In the genomic region with DNA sequence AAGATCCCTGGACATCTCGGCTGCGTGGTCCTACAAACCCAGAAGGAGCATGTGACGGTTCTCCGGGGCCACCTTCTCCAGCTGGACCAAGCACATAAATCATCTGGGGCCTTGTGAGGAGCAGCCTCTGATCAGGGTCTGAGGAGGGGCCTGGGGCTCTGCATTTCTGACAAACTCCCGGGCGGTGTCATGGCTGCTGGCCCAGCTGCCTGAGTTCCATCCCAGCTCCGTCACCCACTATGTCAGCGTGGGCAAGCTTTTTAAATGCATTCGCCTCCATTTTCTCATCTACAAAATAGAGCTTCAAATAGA, we compare ENCODE assay signal across 24 cellular contexts.
A peak's percentile ranks its signal among the peaks of the same experiment; 100 is the strongest.
DNase-seq lines count a peak whose midpoint lies in the region; ATAC-seq and TF ChIP-seq lines count a peak whose summit lies in the region.
"Had no signal": no experiment of that assay in that cellular context is flagged by ENCODE, and none has a peak within 500 bp of the region (broad histone marks: within the 10 kb centered on the region; RNA-seq: fewer than 3 reads in every experiment).

No MANE protein-coding gene starts in this region.

- DNase-seq in Right ventricle myocardium superior, result peak; percentile 9
- no peak for DNase-seq in left ventricle myocardium superior
- peak; percentile 34 for DNase-seq in ecto neural progenitor cell (ENCODE audit: low spot score)
- peak; percentile 67 for DNase-seq in osteoblast (ENCODE audit: insufficient read length, low spot score, missing footprints)
- DNase-seq in tibial artery, result peak; percentile 12 to 42
- DNase-seq in NCI-H69 (lab: John Stamatoyannopoulos, UW), result no peak
- no peak for DNase-seq in activated CD4-positive, alpha-beta T cell treated with anti-CD3 and anti-CD28 coated beads, Interleukin-2, amount 10 ng/mL, durations not matched to agents 7 days and 5 days
- DNase-seq: ACHN; brain microvascular endothelial cell; Calu3; GM23248; MV-4-11; NCI-H1694 treated with DMSO at 0.1 percent for 48 hours; NCI-H2171 treated with DMSO at 0.1 percent for 48 hours; SIG-M5; stimulated activated CD4-positive, alpha-beta T cell treated with anti-CD3 and anti-CD28 coated beads, Interleukin-15, amount 100 ng/mL, for 24 hours; substantia nigra had no signal

- H2AFZ ChIP-seq in osteoblast (ENCODE audit: low read length), result no peak overlapping the region

- H3K36me3 ChIP-seq in osteoblast (ENCODE audit: insufficient read depth, low read length) (no peaks in the 10 kb centered on the region), tibial artery (no peaks in the 10 kb centered on the region)
- H3K36me3 ChIP-seq: BLaER1 treated with 17β-estradiol and CSF1 and Interleukin-3, amounts not matched to agents 10 nM and 100 nM; brain microvascular endothelial cell; left lung had no signal

- POLR2A ChIA-PET in activated CD4-positive, alpha-beta T cell treated with anti-CD3 and anti-CD28 coated beads, Interleukin-2, amount 10 ng/mL, durations not matched to agents 7 days and 5 days (lab: Charles Lee), result no interaction called here

- H3K27ac ChIP-seq in osteoblast (ENCODE audit: low read depth, low read length), result no peak overlapping the region
- peak overlapping the region; percentile 52 to 70 for H3K27ac ChIP-seq in tibial artery
- H3K27ac ChIP-seq: brain microvascular endothelial cell, GM23248, left lung had no signal

- H3K36me3 Mint-ChIP-seq in activated CD4-positive, alpha-beta T cell treated with anti-CD3 and anti-CD28 coated beads, Interleukin-2, amount 10 ng/mL, durations not matched to agents 7 days and 5 days (ENCODE audit: low read depth), result no peaks in the 10 kb centered on the region

- CTCF ChIA-PET in activated CD4-positive, alpha-beta T cell treated with anti-CD3 and anti-CD28 coated beads, Interleukin-2, amount 10 ng/mL, durations not matched to agents 7 days and 5 days (lab: Charles Lee), result interaction anchor here (0.5 to 1.1 kb wide), 3 partner anchors 12 to 366 kb away, joined by 4 to 7 read pairs (median 5); no protein-coding TSS in a partner anchor

- H3K9me3 ChIP-seq in osteoblast (ENCODE audit: low read depth, low read length), result no peaks in the 10 kb centered on the region
- no peaks in the 10 kb centered on the region for H3K9me3 ChIP-seq in tibial artery
- H3K9me3 ChIP-seq: BLaER1 treated with 17β-estradiol and CSF1 and Interleukin-3, amounts not matched to agents 10 nM and 100 nM; left lung; mucosa of descending colon had no signal

- no peaks in the 10 kb centered on the region for H3K9me3 Mint-ChIP-seq in activated CD4-positive, alpha-beta T cell treated with anti-CD3 and anti-CD28 coated beads, Interleukin-2, amount 10 ng/mL, durations not matched to agents 7 days and 5 days
- H3K9me3 Mint-ChIP-seq: activated T-helper 1 cell treated with anti-CD3 and anti-CD28 coated beads, Interleukin-12 subunit alpha, Interleukin-12 subunit beta, Interleukin-2, Interleukin-4 antibody, amounts not matched to agents 30 ng/mL and 10 ng/mL and 1 ng/mL, durations not matched to agents 14 hours and 24 hours and 36 hours; dendritic cell treated with granulocyte-macrophage colony-stimulating factor and Interleukin-4, amounts not matched to agents 40 ng/mL and 50 ng/mL, for 4 days had no signal

- peaks cover 22% of the 10 kb centered on the region for H3K4me1 ChIP-seq in osteoblast (ENCODE audit: insufficient read depth, low read length)
- peaks cover 4 to 82% (median 60%) of the 10 kb centered on the region in 4 donors for H3K4me1 ChIP-seq in tibial artery

- no peaks in the 10 kb centered on the region for H4K20me1 ChIP-seq in osteoblast (ENCODE audit: insufficient read depth, low read length)
- H4K20me1 ChIP-seq: BLaER1 treated with 17β-estradiol and CSF1 and Interleukin-3, amounts not matched to agents 10 nM and 100 nM had no signal

- no peak overlapping the region for H3K4me3 ChIP-seq in osteoblast (ENCODE audit: insufficient read depth, low read length)
- no peak overlapping the region for H3K4me3 ChIP-seq in tibial artery
- H3K4me3 ChIP-seq: BLaER1 treated with 17β-estradiol and CSF1 and Interleukin-3, amounts not matched to agents 10 nM and 100 nM; left lung; mucosa of descending colon had no signal

- no peak overlapping the region for H3K4me3 Mint-ChIP-seq in activated CD4-positive, alpha-beta T cell treated with anti-CD3 and anti-CD28 coated beads, Interleukin-2, amount 10 ng/mL, durations not matched to agents 7 days and 5 days
- H3K4me3 Mint-ChIP-seq: activated T-helper 1 cell treated with anti-CD3 and anti-CD28 coated beads, Interleukin-12 subunit alpha, Interleukin-12 subunit beta, Interleukin-2, Interleukin-4 antibody, amounts not matched to agents 30 ng/mL and 10 ng/mL and 1 ng/mL, durations not matched to agents 14 hours and 24 hours and 36 hours; dendritic cell treated with granulocyte-macrophage colony-stimulating factor and Interleukin-4, amounts not matched to agents 40 ng/mL and 50 ng/mL, for 4 days had no signal

- TF ChIP-seq CTCF in osteoblast (IDR thresholded peaks at IDR 0.05; ENCODE audit: extremely low read depth, low read depth, low read length) (no peak), tibial artery (IDR thresholded peaks at IDR 0.05) (no peak)

- H3K27me3 ChIP-seq in osteoblast (ENCODE audit: insufficient read depth, low read length) (no peaks in the 10 kb centered on the region), tibial artery (no peaks in the 10 kb centered on the region)
- H3K27me3 ChIP-seq: brain microvascular endothelial cell had no signal

- no peak overlapping the region for H3K4me2 ChIP-seq in osteoblast (ENCODE audit: insufficient read depth, low read length)

- ATAC-seq in Right ventricle myocardium superior (ENCODE audit: poor library complexity) (no peak), left ventricle myocardium superior (no peak), GM19324 (IDR thresholded peaks at IDR 0.05; ENCODE audit: low FRiP score, unreplicated experiment) (no peak)
- ATAC-seq: left lung, mucosa of descending colon, sciatic nerve had no signal

- intact Hi-C loops in Right ventricle myocardium superior (cut with DNase I) (no loop called here), left ventricle myocardium superior (cut with micrococcal nuclease) (no loop called here), tibial artery (cut with DNase I; ENCODE audit: low total_unique reads) (loop anchor here (10.0 kb wide), 1 partner anchor 125 kb away; the partner anchor contains the start of gene MEF2A)

- H3K27ac Mint-ChIP-seq in activated CD4-positive, alpha-beta T cell treated with anti-CD3 and anti-CD28 coated beads, Interleukin-2, amount 10 ng/mL, durations not matched to agents 7 days and 5 days, result no peak overlapping the region
- H3K27ac Mint-ChIP-seq: dendritic cell treated with granulocyte-macrophage colony-stimulating factor and Interleukin-4, amounts not matched to agents 40 ng/mL and 50 ng/mL, for 4 days had no signal

- H3K79me2 ChIP-seq in osteoblast (ENCODE audit: insufficient read depth, low read length), result no peaks in the 10 kb centered on the region

- H3K27me3 Mint-ChIP-seq in activated CD4-positive, alpha-beta T cell treated with anti-CD3 and anti-CD28 coated beads, Interleukin-2, amount 10 ng/mL, durations not matched to agents 7 days and 5 days, result no peaks in the 10 kb centered on the region

- peaks cover 34% of the 10 kb centered on the region for H3K4me1 Mint-ChIP-seq in activated CD4-positive, alpha-beta T cell treated with anti-CD3 and anti-CD28 coated beads, Interleukin-2, amount 10 ng/mL, durations not matched to agents 7 days and 5 days

Comparison
In these comparisons a context has a peak if more than half of its experiments do, and no peak if none do; other contexts are left out.
1. DNase-seq: peak in Right ventricle myocardium superior (single experiment), ecto neural progenitor cell (single experiment), osteoblast (single experiment) and tibial artery (2 of 2); none in left ventricle myocardium superior (single experiment), NCI-H69 (single experiment) and activated CD4-positive, alpha-beta T cell treated with anti-CD3 and anti-CD28 coated beads, Interleukin-2, amount 10 ng/mL, durations not matched to agents 7 days and 5 days (single experiment).